In the genomic region with DNA sequence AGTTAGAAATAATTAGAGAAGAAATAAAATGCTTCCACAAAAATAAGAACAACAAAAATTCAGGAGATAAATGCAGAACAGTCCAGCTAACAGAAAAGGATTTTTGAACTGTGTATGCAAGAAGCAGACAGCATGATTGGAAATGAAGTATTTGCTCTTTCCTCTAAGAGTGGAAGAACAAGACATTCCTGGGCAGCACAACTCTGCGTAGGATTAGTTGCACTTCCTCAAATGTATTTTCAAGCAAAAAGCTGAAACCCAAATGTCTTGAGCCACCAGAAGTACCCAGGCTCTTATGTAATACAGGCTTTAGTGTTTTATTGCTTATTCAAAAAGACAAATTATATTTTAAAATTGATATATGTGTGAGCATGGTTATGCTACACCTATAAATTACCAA, we compare ENCODE assay signal across 1 cellular context.
TF ChIP-seq lines count a peak whose summit lies in the region.

No MANE protein-coding gene starts in this region.

TF ChIP-seq in HepG2, 621 proteins besides CTCF, POLR2A, EP300 and RAD21 (continued from another document):
- TF ChIP-seq ZNF282 (IDR thresholded peaks at IDR 0.05; ENCODE audit: partially characterized antibody) (no peak), ZSCAN30 (CRISPR knock-in tag; IDR thresholded peaks at IDR 0.05) (no peak), RFX5 (IDR thresholded peaks at IDR 0.05; ENCODE audit: low read depth, low read length) (no peak), CBFB (CRISPR knock-in tag; IDR thresholded peaks at IDR 0.05) (no peak), ZNF790 (CRISPR knock-in tag; IDR thresholded peaks at IDR 0.05; ENCODE audit: borderline replicate concordance) (no peak), TSC22D2 (CRISPR knock-in tag; IDR thresholded peaks at IDR 0.05; ENCODE audit: borderline replicate concordance) (no peak), ZMAT3 (CRISPR knock-in tag; conservative IDR thresholded peaks at IDR 0.05) (no peak), ZNF564 (CRISPR knock-in tag; IDR thresholded peaks at IDR 0.05) (no peak), DNMT1 (CRISPR knock-in tag; IDR thresholded peaks at IDR 0.05) (no peak), ZNF782 (CRISPR knock-in tag; IDR thresholded peaks at IDR 0.05; ENCODE audit: borderline replicate concordance) (no peak)
- TF ChIP-seq, protein P1, sequence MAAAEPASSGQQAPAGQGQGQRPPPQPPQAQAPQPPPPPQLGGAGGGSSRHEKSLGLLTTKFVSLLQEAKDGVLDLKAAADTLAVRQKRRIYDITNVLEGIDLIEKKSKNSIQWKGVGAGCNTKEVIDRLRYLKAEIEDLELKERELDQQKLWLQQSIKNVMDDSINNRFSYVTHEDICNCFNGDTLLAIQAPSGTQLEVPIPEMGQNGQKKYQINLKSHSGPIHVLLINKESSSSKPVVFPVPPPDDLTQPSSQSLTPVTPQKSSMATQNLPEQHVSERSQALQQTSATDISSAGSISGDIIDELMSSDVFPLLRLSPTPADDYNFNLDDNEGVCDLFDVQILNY (CRISPR knock-in tag; conservative IDR thresholded peaks at IDR 0.05) = no peak
